In genomic region chr9:105295151-105295550, GRCh38 we compare ENCODE assay signal across 1 cellular context.
TF ChIP-seq lines count a peak whose summit lies in the region.

No MANE protein-coding gene starts in this region.

TF ChIP-seq in H1, 55 proteins besides CTCF, POLR2A, EP300 and RAD21:
- TF ChIP-seq MAFK (IDR thresholded peaks at IDR 0.05; ENCODE audit: low read depth, low read length) = no peak
- TF ChIP-seq SP2 (IDR thresholded peaks at IDR 0.05; ENCODE audit: low read length) = no peak
- TF ChIP-seq NANOG (IDR thresholded peaks at IDR 0.05; ENCODE audit: insufficient read depth, low read depth, low read length, poor library complexity, severe bottlenecking) = no peak
- TF ChIP-seq TEAD4 (IDR thresholded peaks at IDR 0.05; ENCODE audit: low read depth, low read length) = no peak
- no peak for TF ChIP-seq KDM5A (IDR thresholded peaks at IDR 0.05; ENCODE audit: low read length)
- TF ChIP-seq JUND (IDR thresholded peaks at IDR 0.05; ENCODE audit: low read length) = no peak
- TF ChIP-seq ZNF274 (IDR thresholded peaks at IDR 0.05; ENCODE audit: borderline replicate concordance, extremely low read depth, low read length) = no peak
- no peak for TF ChIP-seq SUZ12 (IDR thresholded peaks at IDR 0.05; ENCODE audit: low read length)
- TF ChIP-seq SIX5 (IDR thresholded peaks at IDR 0.05; ENCODE audit: low read depth, low read length) = no peak
- TF ChIP-seq CHD2 (IDR thresholded peaks at IDR 0.05; ENCODE audit: low read length) = no peak
- TF ChIP-seq SP4 (IDR thresholded peaks at IDR 0.05; ENCODE audit: low read length) = no peak
- no peak for TF ChIP-seq POLR2AphosphoS5 (IDR thresholded peaks at IDR 0.05; ENCODE audit: low read depth, low read length)
- TF ChIP-seq JUN (IDR thresholded peaks at IDR 0.05; ENCODE audit: low read depth, low read length) = no peak
- no peak for TF ChIP-seq BACH1 (IDR thresholded peaks at IDR 0.05; ENCODE audit: low read length)
- TF ChIP-seq TAF7 (optimal IDR thresholded peaks at IDR 0.05; ENCODE audit: borderline replicate concordance, low read depth, low read length) = no peak
- no peak for TF ChIP-seq KDM4A (IDR thresholded peaks at IDR 0.05; ENCODE audit: low read depth, low read length, severe bottlenecking)
- TF ChIP-seq CBX5 (IDR thresholded peaks at IDR 0.05; ENCODE audit: low read depth, low read length) = no peak
- no peak for TF ChIP-seq NRF1 (IDR thresholded peaks at IDR 0.05; ENCODE audit: low read depth, low read length)
- no peak for TF ChIP-seq HDAC2 (IDR thresholded peaks at IDR 0.05; ENCODE audit: borderline replicate concordance in 1 of 2, low read depth in 2 of 2, low read length in 2 of 2)
